Comparison of ENCODE assay signal across 15 cellular contexts in genomic region chr3:169112153-169112892, GRCh38.
A peak's percentile ranks its signal among the peaks of the same experiment; 100 is the strongest.
DNase-seq lines count a peak whose midpoint lies in the region; ATAC-seq and TF ChIP-seq lines count a peak whose summit lies in the region.
"Had no signal": no experiment of that assay in that cellular context is flagged by ENCODE, and none has a peak within 500 bp of the region (broad histone marks: within the 10 kb centered on the region; RNA-seq: fewer than 3 reads in every experiment).

No MANE protein-coding gene starts in this region.

- DNase-seq in cardiac muscle cell (ENCODE audit: low read depth in 1 of 2, low spot score in 1 of 2) (peak; percentile 20 to 82), right atrium auricular region (ENCODE audit: low spot score) (no peak), WTC11 (ENCODE audit: low spot score) (no peak), foreskin keratinocyte (peak; percentile 85 to 94), GM23338 (ENCODE audit: low spot score) (no peak), hippocampal formation (lab: John Stamatoyannopoulos, UW) (no peak)
- DNase-seq in activated naive CD4-positive, alpha-beta T cell treated with Interleukin-2 at 50 U/mL for 16 hours = no peak
- DNase-seq: activated CD4-positive, alpha-beta T cell treated with anti-CD3 and anti-CD28 coated beads for 1 hour; activated gamma-delta T cell treated with Interleukin-2 at 50 U/mL for 16 hours; GF-D8; NCI-H1436 had no signal

- H3K27ac ChIP-seq in cardiac muscle cell (peak overlapping the region; percentile 46), right atrium auricular region (peak overlapping the region in 1 of 2 donors; percentile 41), foreskin keratinocyte (peak overlapping the region; percentile 60), subcutaneous abdominal adipose tissue (ENCODE audit: low read depth, low read length) (peak overlapping the region; percentile 39), GM23338 (ENCODE audit: low read depth) (no peak overlapping the region)
- H3K27ac ChIP-seq: A549 had no signal

- H3K4me1 ChIP-seq in cardiac muscle cell (ENCODE audit: low read depth) (peaks cover 12% of the 10 kb centered on the region), right atrium auricular region (peaks cover 0 to 4% of the 10 kb centered on the region in 2 donors), foreskin keratinocyte (peaks cover 46% of the 10 kb centered on the region), subcutaneous abdominal adipose tissue (ENCODE audit: control insufficient read depth in 5 of 5, insufficient read depth in 5 of 5, low read length in 5 of 5) (peaks cover 0 to 16% (median 1%) of the 10 kb centered on the region in 5 donors), GM23338 (ENCODE audit: insufficient read depth) (no peaks in the 10 kb centered on the region)
- H3K4me1 ChIP-seq: A549 had no signal

- H3K36me3 ChIP-seq in cardiac muscle cell (no peaks in the 10 kb centered on the region), right atrium auricular region (no peaks in the 10 kb centered on the region), subcutaneous abdominal adipose tissue (ENCODE audit: control insufficient read depth in 5 of 5, insufficient read depth in 5 of 5, low read length in 5 of 5) (no peaks in the 10 kb centered on the region), GM23338 (ENCODE audit: insufficient read depth) (no peaks in the 10 kb centered on the region)

- CTCF ChIA-PET in WTC11 (lab: Charles Lee) = no interaction called here

- H3K9ac ChIP-seq in subcutaneous abdominal adipose tissue (ENCODE audit: low read length in 5 of 5) = no peak overlapping the region

- POLR2A ChIA-PET in WTC11 (lab: Charles Lee) = no interaction called here

- H3K9me3 ChIP-seq in cardiac muscle cell (ENCODE audit: low read depth) (no peaks in the 10 kb centered on the region), right atrium auricular region (no peaks in the 10 kb centered on the region), subcutaneous abdominal adipose tissue (ENCODE audit: control insufficient read depth in 5 of 5, low read length in 5 of 5) (no peaks in the 10 kb centered on the region)
- H3K9me3 ChIP-seq: A549 had no signal

- H3K27me3 Mint-ChIP-seq in WTC11 (ENCODE audit: low read depth) (no peaks in the 10 kb centered on the region), GM23338 (ENCODE audit: insufficient read depth, low read depth, poor library complexity) (no peaks in the 10 kb centered on the region)

- H3K9me2 ChIP-seq in GM23338 (ENCODE audit: insufficient read depth) = no peaks in the 10 kb centered on the region

- no peaks in the 10 kb centered on the region for H3K79me2 ChIP-seq in GM23338 (replicated peaks; ENCODE audit: insufficient read depth)

- no peak overlapping the region for H3K4me2 ChIP-seq in GM23338
- H3K4me2 ChIP-seq: A549 had no signal

- H3K4me3 ChIP-seq in cardiac muscle cell (no peak overlapping the region), right atrium auricular region (no peak overlapping the region), subcutaneous abdominal adipose tissue (ENCODE audit: low read depth in 1 of 5, low read length in 5 of 5) (no peak overlapping the region), GM23338 (no peak overlapping the region)
- H3K4me3 ChIP-seq: A549 had no signal

- H2AFZ ChIP-seq in GM23338 = no peak overlapping the region

- no peaks in the 10 kb centered on the region for H3K9me3 Mint-ChIP-seq in WTC11
- no peaks in the 10 kb centered on the region for H3K9me3 Mint-ChIP-seq in GM23338

- ATAC-seq in WTC11 = no peak
- peak; percentile 98 for ATAC-seq in foreskin keratinocyte
- ATAC-seq in GM23338 = no peak
- ATAC-seq: A549, left lobe of liver, sciatic nerve had no signal

- H3K4me1 Mint-ChIP-seq in WTC11 (peaks cover 3% of the 10 kb centered on the region; the same call in 1 of the 2 replicates), GM23338 (peaks cover 2% of the 10 kb centered on the region; the same call in 1 of the 3 replicates)

- no peak for TF ChIP-seq CTCF in cardiac muscle cell (IDR thresholded peaks at IDR 0.05; ENCODE audit: low read depth, low read length)
- TF ChIP-seq CTCF in right atrium auricular region (IDR thresholded peaks at IDR 0.05) = no peak
- no peak for TF ChIP-seq CTCF in WTC11 (IDR thresholded peaks at IDR 0.05)
- no peak for TF ChIP-seq CTCF in foreskin keratinocyte (conservative IDR thresholded peaks at IDR 0.05)
- TF ChIP-seq CTCF in GM23338 (conservative IDR thresholded peaks at IDR 0.05; ENCODE audit: low read depth in 2 of 2) = no peak

- no peaks in the 10 kb centered on the region for H4K20me1 ChIP-seq in GM23338 (replicated peaks; ENCODE audit: insufficient read depth)

- no peaks in the 10 kb centered on the region for H3F3A ChIP-seq in GM23338 (replicated peaks; ENCODE audit: low read depth)

- no peaks in the 10 kb centered on the region for H3K36me3 Mint-ChIP-seq in WTC11
- H3K36me3 Mint-ChIP-seq in GM23338 (ENCODE audit: low read depth) = no peaks in the 10 kb centered on the region

- no peaks in the 10 kb centered on the region for H3K27me3 ChIP-seq in cardiac muscle cell
- no peaks in the 10 kb centered on the region for H3K27me3 ChIP-seq in right atrium auricular region
- no peaks in the 10 kb centered on the region for H3K27me3 ChIP-seq in foreskin keratinocyte
- no peaks in the 10 kb centered on the region for H3K27me3 ChIP-seq in subcutaneous abdominal adipose tissue (ENCODE audit: control insufficient read depth in 5 of 5, insufficient read depth in 4 of 5, low read length in 5 of 5)
- no peaks in the 10 kb centered on the region for H3K27me3 ChIP-seq in GM23338 (ENCODE audit: insufficient read depth)

- H3K4me3 Mint-ChIP-seq in WTC11 (no peak overlapping the region), GM23338 (no peak overlapping the region)

- peak overlapping the region; percentile 25; the same call in 1 of the 2 replicates for H3K27ac Mint-ChIP-seq in WTC11
- no peak overlapping the region for H3K27ac Mint-ChIP-seq in GM23338

TF ChIP-seq in WTC11, 78 proteins besides CTCF, POLR2A, EP300 and RAD21:
- no peak for TF ChIP-seq CBFB (CRISPR knock-in tag; IDR thresholded peaks at IDR 0.05; ENCODE audit: low read depth)
- TF ChIP-seq, protein P1, sequence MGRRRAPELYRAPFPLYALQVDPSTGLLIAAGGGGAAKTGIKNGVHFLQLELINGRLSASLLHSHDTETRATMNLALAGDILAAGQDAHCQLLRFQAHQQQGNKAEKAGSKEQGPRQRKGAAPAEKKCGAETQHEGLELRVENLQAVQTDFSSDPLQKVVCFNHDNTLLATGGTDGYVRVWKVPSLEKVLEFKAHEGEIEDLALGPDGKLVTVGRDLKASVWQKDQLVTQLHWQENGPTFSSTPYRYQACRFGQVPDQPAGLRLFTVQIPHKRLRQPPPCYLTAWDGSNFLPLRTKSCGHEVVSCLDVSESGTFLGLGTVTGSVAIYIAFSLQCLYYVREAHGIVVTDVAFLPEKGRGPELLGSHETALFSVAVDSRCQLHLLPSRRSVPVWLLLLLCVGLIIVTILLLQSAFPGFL (CRISPR knock-in tag; IDR thresholded peaks at IDR 0.05; ENCODE audit: borderline replicate concordance) = no peak

TF ChIP-seq in GM23338, 12 proteins besides CTCF, POLR2A, EP300 and RAD21:
- TF ChIP-seq POLR2AphosphoS5 (IDR thresholded peaks at IDR 0.05; ENCODE audit: low read depth) (no peak), EZH2 (IDR thresholded peaks at IDR 0.05; ENCODE audit: low read depth, unreplicated experiment) (no peak)

Comparison
In these comparisons a context has a peak if more than half of its experiments do, and no peak if none do; other contexts are left out.
1. DNase-seq: peak in cardiac muscle cell (2 of 2) and foreskin keratinocyte (2 of 2); none in right atrium auricular region (single experiment), WTC11 (single experiment), GM23338 (single experiment), activated naive CD4-positive, alpha-beta T cell treated with Interleukin-2 at 50 U/mL for 16 hours (single experiment) and hippocampal formation (0 of 2).